8 cellular contexts compared by ENCODE assay signal in the genomic region with DNA sequence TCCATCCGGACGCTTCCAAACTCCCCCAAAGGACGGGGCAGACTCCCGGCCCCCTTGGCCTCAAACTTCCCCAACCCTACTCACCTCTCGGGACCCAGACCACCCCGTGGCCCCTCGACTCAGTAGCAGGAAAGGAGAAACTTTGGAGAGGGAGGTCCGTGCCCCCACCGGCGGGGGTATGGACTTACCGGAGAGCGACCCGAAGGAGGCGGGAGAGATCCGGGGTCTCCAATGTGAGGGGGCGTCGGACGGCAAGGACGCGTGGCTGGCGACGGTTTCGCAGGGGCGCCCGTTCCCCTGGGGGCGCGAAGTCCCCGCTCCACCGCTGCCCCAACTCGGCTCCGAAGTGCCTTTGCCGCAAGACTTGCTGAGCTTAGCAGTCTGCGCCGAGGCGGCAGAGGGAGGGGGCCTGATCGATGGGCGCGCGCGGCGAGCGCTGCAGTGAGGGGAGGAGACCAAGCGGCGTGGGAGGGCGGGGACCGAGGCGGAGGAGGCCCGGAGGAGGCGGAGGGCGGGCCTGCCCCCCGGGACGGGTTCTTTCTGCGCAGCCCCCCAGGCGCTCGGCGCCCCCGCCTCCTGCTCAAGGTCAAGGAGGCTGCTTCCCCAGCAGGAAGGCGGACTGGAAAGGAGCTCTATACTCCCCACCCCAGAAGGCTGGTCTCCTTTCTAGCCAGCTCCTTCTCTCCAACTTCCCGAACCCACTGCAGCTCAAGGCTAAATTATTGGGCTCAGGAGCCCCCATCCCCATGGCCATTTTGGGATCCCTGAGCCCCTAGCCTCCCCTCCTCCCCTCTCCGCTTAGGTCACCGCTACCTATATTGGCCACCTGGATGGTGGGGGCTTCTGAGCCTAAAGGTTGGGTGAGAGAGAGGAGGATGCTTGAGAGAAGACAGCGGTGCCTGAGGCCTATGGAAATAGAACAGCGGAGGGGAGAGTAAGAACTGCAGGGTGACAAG. TPM values are rescaled to one million over a fixed set of nuclear protein-coding genes. Genes with fewer than 3 reads are reported as not detected.
DNase-seq lines count a peak whose midpoint lies in the region; ATAC-seq and TF ChIP-seq lines count a peak whose summit lies in the region.

Gene SYT2, minus strand, starts transcription at position 385 of the 956 bp plus-strand sequence. CDS start 104,682 bp downstream, outside the sequence.

- H3K27me3 ChIP-seq in BLaER1 treated with 17β-estradiol and CSF1 and Interleukin-3, amounts not matched to agents 10 nM and 100 nM = peaks cover 51 to 92% (median 72%) of the 10 kb centered on the region in 11 experiments
- H3K27me3 ChIP-seq in adrenal gland = peaks cover 50% of the 10 kb centered on the region
- peaks cover 11 to 80% (median 48%) of the 10 kb centered on the region in 3 donors for H3K27me3 ChIP-seq in stomach

- DNase-seq in LNCaP clone FGC (ENCODE audit: low read depth) = no peak
- DNase-seq in adrenal gland = peak; percentile 22 to 69 (median 33)
- DNase-seq in left colon = peak; percentile 32 to 34
- peak; percentile 35 for DNase-seq in stomach
- no peak for DNase-seq in hippocampal formation (lab: John Stamatoyannopoulos, UW)
- DNase-seq in RKO (ENCODE audit: low spot score) = no peak

- no peak within 1 kb of the TSS for H3K27ac ChIP-seq in BLaER1 treated with 17β-estradiol and CSF1 and Interleukin-3, amounts not matched to agents 10 nM and 100 nM
- H3K27ac ChIP-seq in adrenal gland (no peak within 1 kb of the TSS), stomach (no peak within 1 kb of the TSS)

- H3K36me3 ChIP-seq in BLaER1 treated with 17β-estradiol and CSF1 and Interleukin-3, amounts not matched to agents 10 nM and 100 nM = no peaks in the 10 kb centered on the region
- H3K36me3 ChIP-seq in adrenal gland (replicated peaks in 1 of 2) (no peaks in the 10 kb centered on the region), stomach (no peaks in the 10 kb centered on the region)

- ATAC-seq in left colon (peak; percentile 73), GM18858 (IDR thresholded peaks at IDR 0.05; ENCODE audit: unreplicated experiment) (no peak)

- no peak for TF ChIP-seq EP300 in stomach (IDR thresholded peaks at IDR 0.05)

- TF ChIP-seq POLR2A in adrenal gland (IDR thresholded peaks at IDR 0.05) (no peak), stomach (IDR thresholded peaks at IDR 0.05) (no peak)

- intact Hi-C loops in adrenal gland (cut with DNase I) (loop anchor here in 1 of 2 donors (10.0 kb wide), 3 partner anchors 256 to 526 kb away; no protein-coding TSS in a partner anchor), left colon (cut with DNase I, micrococcal nuclease) (loop anchor here in 1 of 2 donors (10.0 kb wide), 1 partner anchor 236 kb away; no protein-coding TSS in a partner anchor), stomach (cut with DNase I; ENCODE audit: low total_unique reads) (loop anchor here (10.0 kb wide), 1 partner anchor 366 kb away; the partner anchor contains the start of genes PPP1R12B and UBE2T)

- peak within 1 kb of the TSS; percentile 79 to 99 (median 94) for H3K4me2 ChIP-seq in BLaER1 treated with 17β-estradiol and CSF1 and Interleukin-3, amounts not matched to agents 10 nM and 100 nM

- no peak for TF ChIP-seq CTCF in LNCaP clone FGC (IDR thresholded peaks at IDR 0.05; ENCODE audit: control insufficient read depth, extremely low read depth, insufficient read depth)
- TF ChIP-seq CTCF in adrenal gland (IDR thresholded peaks at IDR 0.05) = no peak
- no peak for TF ChIP-seq CTCF in stomach (IDR thresholded peaks at IDR 0.05)

- WGBS in adrenal gland, 4 donors = 5 to 34% (median 7%) methylated on average over 9 to 63 of the region's 63 CpGs
- WGBS in stomach, 5 donors = 5 to 11% (median 5%) methylated on average over 27 to 63 of the region's 63 CpGs

- no peaks in the 10 kb centered on the region for H3K9me3 ChIP-seq in BLaER1 treated with 17β-estradiol and CSF1 and Interleukin-3, amounts not matched to agents 10 nM and 100 nM (replicated peaks in 1 of 11)
- H3K9me3 ChIP-seq in adrenal gland (replicated peaks in 1 of 3) (no peaks in the 10 kb centered on the region), stomach (no peaks in the 10 kb centered on the region)

- peak within 1 kb of the TSS; percentile 35 to 66 (median 55) for H3K4me3 ChIP-seq in BLaER1 treated with 17β-estradiol and CSF1 and Interleukin-3, amounts not matched to agents 10 nM and 100 nM
- H3K4me3 ChIP-seq in LNCaP clone FGC (ENCODE audit: low read depth, low read length) (0 out of 2 replicates have a peak within 1 kb of the TSS, but pooled peaks have one; percentile 9), adrenal gland (peak within 1 kb of the TSS in 1 of 4 donors; percentile 41), stomach (peak within 1 kb of the TSS; percentile 30 to 46 (median 34))

- H4K20me1 ChIP-seq in BLaER1 treated with 17β-estradiol and CSF1 and Interleukin-3, amounts not matched to agents 10 nM and 100 nM = peaks cover 0 to 84% (median 25%) of the 10 kb centered on the region in 11 experiments; a peak in 17 of 22 replicates

- H3K4me1 ChIP-seq in BLaER1 treated with 17β-estradiol and CSF1 and Interleukin-3, amounts not matched to agents 10 nM and 100 nM = peaks cover 13 to 19% (median 16%) of the 10 kb centered on the region in 10 experiments
- H3K4me1 ChIP-seq in adrenal gland (replicated peaks in 1 of 2) = peaks cover 12 to 15% of the 10 kb centered on the region in 2 donors
- H3K4me1 ChIP-seq in stomach = peaks cover 10 to 27% (median 19%) of the 10 kb centered on the region in 4 donors

- peak within 1 kb of the TSS in 10 of 11 experiments; percentile 4 to 53 (median 40); a peak in 12 of 22 replicates for H3K9ac ChIP-seq in BLaER1 treated with 17β-estradiol and CSF1 and Interleukin-3, amounts not matched to agents 10 nM and 100 nM

RNA-seq across cellular contexts. Expression of gene SYT2, which starts in this region (rescaled TPM):
- total RNA-seq in adrenal gland (1 to 10 TPM in 1 of 8 donors, under 1 TPM in 4, not detected in 3; 0.08 to 3.8 (median 0.27) TPM), left colon (under 1 TPM; 0.06 to 0.42 TPM), stomach (under 1 TPM in 2 of 5 donors, not detected in 3; 0.18 to 0.29 TPM)
- polyA plus RNA-seq in adrenal gland (1 to 10 TPM in 1 of 3 donors, under 1 TPM in 2; 0.37 to 1.4 (median 0.88) TPM), stomach (not detected)

Comparison
In these comparisons a context has a peak if more than half of its experiments do, and no peak if none do; other contexts are left out.
1. Peak in DNase-seq and ATAC-seq in left colon; RNA of the gene not detected or under 1 TPM.
2. Peak in DNase-seq and H3K4me3 ChIP-seq in stomach; RNA of the gene not detected or under 1 TPM.
3. DNase-seq: peak in adrenal gland (7 of 7); none in LNCaP clone FGC (single experiment), hippocampal formation (0 of 2) and RKO (single experiment).